Comparison of ENCODE assay signal across 8 cellular contexts in the genomic region with DNA sequence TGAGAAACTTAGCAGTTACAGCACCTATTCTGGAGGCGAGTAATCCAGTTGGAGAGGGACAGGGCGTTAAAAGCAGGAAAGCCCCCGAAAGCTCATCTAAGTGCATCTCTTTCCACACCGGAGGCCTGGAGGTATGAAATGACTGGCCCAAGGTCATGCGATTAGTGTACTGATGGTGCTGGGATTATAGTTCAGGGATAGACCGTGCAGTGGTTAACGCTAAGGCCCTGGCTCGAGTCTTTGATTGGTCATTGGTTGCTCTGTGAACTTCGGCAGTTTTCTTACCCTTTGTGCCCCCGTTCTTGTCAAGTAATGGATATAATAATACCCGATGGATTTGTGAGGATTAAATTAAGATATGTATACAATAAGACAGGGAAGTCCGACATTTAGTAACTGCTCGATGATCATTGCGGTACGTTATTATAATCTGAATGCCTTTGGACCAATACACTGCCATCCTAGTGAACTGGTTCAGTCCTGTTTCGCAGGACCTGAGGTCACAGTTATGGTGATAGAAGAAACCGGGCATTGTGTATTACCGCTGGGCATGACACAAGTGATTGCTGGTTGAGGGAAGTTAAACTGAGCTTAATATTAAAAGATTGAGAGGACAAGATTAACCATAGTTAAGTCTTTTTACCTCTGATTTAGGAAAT. TPM values are rescaled to one million over a fixed set of nuclear protein-coding genes. Genes with fewer than 3 reads are reported as not detected.
DNase-seq lines count a peak whose midpoint lies in the region; ATAC-seq and TF ChIP-seq lines count a peak whose summit lies in the region.

No MANE protein-coding gene starts in this region.

- CTCF ChIA-PET in RWPE1 (lab: Yijun Ruan, JAX) = no interaction called here

- H3K4me1 Mint-ChIP-seq in stimulated activated naive CD8-positive, alpha-beta T cell treated with anti-CD3 and anti-CD28 coated beads, Interleukin-15, Interleukin-2, amounts not matched to agents 100 ng/mL and 50 ng/mL, for 24 hours (ENCODE audit: low read depth) = peaks cover 53% of the 10 kb centered on the region

- peak overlapping the region; percentile 88 for H3K27ac ChIP-seq in RWPE1
- H3K27ac ChIP-seq in caudate nucleus (ENCODE audit: low read depth, low read length) = peak overlapping the region; percentile 88
- peak overlapping the region; percentile 99 for H3K27ac ChIP-seq in lower lobe of right lung

- peak overlapping the region; percentile 98 for H3K4me3 Mint-ChIP-seq in stimulated activated naive CD8-positive, alpha-beta T cell treated with anti-CD3 and anti-CD28 coated beads, Interleukin-15, Interleukin-2, amounts not matched to agents 100 ng/mL and 50 ng/mL, for 24 hours

- POLR2A ChIA-PET in RWPE1 (lab: Yijun Ruan, JAX; ENCODE audit: low non-redundant PET) = interaction anchor here (0.6 kb wide), 1 partner anchor 76 kb away, joined by 3 read pairs; no protein-coding TSS in a partner anchor

- H3K4me1 ChIP-seq in lower lobe of right lung = peaks cover 31% of the 10 kb centered on the region

- H3K27me3 ChIP-seq in H7 (ENCODE audit: control insufficient read depth, insufficient read depth, low read length) = no peaks in the 10 kb centered on the region
- H3K27me3 ChIP-seq in lower lobe of right lung (ENCODE audit: low read depth) = no peaks in the 10 kb centered on the region

- H3K9me3 ChIP-seq in lower lobe of right lung = no peaks in the 10 kb centered on the region

- H3K36me3 Mint-ChIP-seq in stimulated activated naive CD8-positive, alpha-beta T cell treated with anti-CD3 and anti-CD28 coated beads, Interleukin-15, Interleukin-2, amounts not matched to agents 100 ng/mL and 50 ng/mL, for 24 hours (ENCODE audit: low read depth) = peaks cover 38% of the 10 kb centered on the region

- peak overlapping the region; percentile 96 for H3K27ac Mint-ChIP-seq in stimulated activated naive CD8-positive, alpha-beta T cell treated with anti-CD3 and anti-CD28 coated beads, Interleukin-15, Interleukin-2, amounts not matched to agents 100 ng/mL and 50 ng/mL, for 24 hours

- H3K36me3 ChIP-seq in H7 (replicated peaks; ENCODE audit: control insufficient read depth, insufficient read depth, low read length) (peaks cover 3% of the 10 kb centered on the region), lower lobe of right lung (peaks cover 17% of the 10 kb centered on the region)

- no peak for ATAC-seq in lower lobe of right lung
- no peak for ATAC-seq in GM19351 (IDR thresholded peaks at IDR 0.05; ENCODE audit: unreplicated experiment)
- no peak for ATAC-seq in HG03196 (IDR thresholded peaks at IDR 0.05; ENCODE audit: unreplicated experiment)

- no peaks in the 10 kb centered on the region for H3K9me3 Mint-ChIP-seq in stimulated activated naive CD8-positive, alpha-beta T cell treated with anti-CD3 and anti-CD28 coated beads, Interleukin-15, Interleukin-2, amounts not matched to agents 100 ng/mL and 50 ng/mL, for 24 hours

- TF ChIP-seq CTCF in RWPE1 (conservative IDR thresholded peaks at IDR 0.05; ENCODE audit: low read depth) = no peak
- TF ChIP-seq CTCF in lower lobe of right lung (IDR thresholded peaks at IDR 0.05) = no peak

- intact Hi-C loops in lower lobe of right lung (cut with DNase I) = no loop called here

- peak overlapping the region; percentile 96 for H3K4me3 ChIP-seq in H7 (ENCODE audit: insufficient read depth, low read depth, low read length)
- peak overlapping the region; percentile 83 for H3K4me3 ChIP-seq in lower lobe of right lung

- no peaks in the 10 kb centered on the region for H3K27me3 Mint-ChIP-seq in stimulated activated naive CD8-positive, alpha-beta T cell treated with anti-CD3 and anti-CD28 coated beads, Interleukin-15, Interleukin-2, amounts not matched to agents 100 ng/mL and 50 ng/mL, for 24 hours

- peak; percentile 7 for DNase-seq in COLO668 (lab: John Stamatoyannopoulos, UW; ENCODE audit: unreplicated experiment)
- DNase-seq in H7 = peak; percentile 34
- DNase-seq in RWPE1 (ENCODE audit: low spot score) = peak; percentile 55
- DNase-seq in caudate nucleus (lab: John Stamatoyannopoulos, UW) = peak in 2 of 61 donors; percentile 5 to 21
- no peak for DNase-seq in lower lobe of right lung

RNA-seq across cellular contexts. Expression of gene CANX, which starts 1.0 kb away (rescaled TPM):
- total RNA-seq in H7 (2014; rRNA removed; shearing (Covaris generic)) = 263 and 304 TPM in 2 replicates
- 603 TPM for total RNA-seq in lower lobe of right lung

RNA-seq across cellular contexts. Expression of gene CBY3, which starts 18.9 kb away (rescaled TPM):
- total RNA-seq in H7 (2014; rRNA removed; shearing (Covaris generic)) = 0.44 TPM in 1 of 2 replicates, not detected in the other
- not detected for total RNA-seq in lower lobe of right lung

RNA-seq across cellular contexts. Expression of gene MAML1, which starts 32.9 kb away (rescaled TPM):
- 21.5 and 22.3 TPM in 2 replicates for total RNA-seq in H7 (2014; rRNA removed; shearing (Covaris generic))
- 27.8 TPM for total RNA-seq in lower lobe of right lung
